Comparison of ENCODE assay signal across 8 cellular contexts in the genomic region with DNA sequence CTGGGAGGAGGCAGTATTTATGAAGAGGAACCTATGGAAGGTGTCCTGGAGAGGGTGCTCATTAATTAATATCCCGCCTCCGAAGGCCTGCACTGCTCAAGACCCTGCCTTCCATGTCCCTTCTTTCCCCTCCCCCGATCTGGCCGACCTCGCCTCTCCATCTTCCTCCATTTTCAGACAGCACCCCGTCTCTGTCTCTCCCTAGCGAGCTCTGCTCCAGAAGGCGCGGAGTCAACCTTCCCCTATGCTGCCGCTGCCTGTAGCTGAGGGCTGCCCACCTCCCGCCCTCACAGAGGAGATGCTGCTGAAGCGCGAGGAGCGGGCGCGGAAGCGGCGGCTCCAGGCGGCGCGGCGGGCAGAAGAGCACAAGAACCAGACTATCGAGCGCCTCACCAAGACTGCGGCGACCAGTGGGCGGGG. TPM values are rescaled to one million over a fixed set of nuclear protein-coding genes. Genes with fewer than 3 reads are reported as not detected.
A peak's percentile ranks its signal among the peaks of the same experiment; 100 is the strongest.
DNase-seq lines count a peak whose midpoint lies in the region; ATAC-seq and TF ChIP-seq lines count a peak whose summit lies in the region.

No MANE protein-coding gene starts in this region.

- WGBS in testis, 2 donors = 0 to 1% methylated on average over 25 to 27 of the region's 27 CpGs

- H3K4me3 ChIP-seq in left ventricle myocardium inferior = peak overlapping the region; percentile 87
- peak overlapping the region; percentile 58 for H3K4me3 ChIP-seq in kidney epithelial cell (ENCODE audit: low read depth, low read length)
- peak overlapping the region; percentile 68 to 75 for H3K4me3 ChIP-seq in testis

- H3K4me1 ChIP-seq in left ventricle myocardium inferior = peaks cover 45% of the 10 kb centered on the region
- H3K4me1 ChIP-seq in testis = peaks cover 24% of the 10 kb centered on the region

- DNase-seq in left ventricle myocardium inferior = no peak
- no peak for DNase-seq in Right ventricle myocardium inferior (ENCODE audit: missing footprints)
- DNase-seq in activated naive CD4-positive, alpha-beta T cell treated with anti-CD3 and anti-CD28 coated beads, Interleukin-2, amount 50 U/mL, for 72 hours (ENCODE audit: low spot score in 2 of 2) = no peak
- no peak for DNase-seq in kidney epithelial cell (ENCODE audit: low read depth)
- peak; percentile 32 for DNase-seq in testis
- no peak for DNase-seq in stimulated activated CD4-positive, alpha-beta T cell treated with anti-CD3 and anti-CD28 coated beads, Interleukin-1b, Interleukin-23, amount 100 ng/mL, for 48 hours
- no peak for DNase-seq in superior temporal gyrus (ENCODE audit: extremely low spot score)

- peak overlapping the region; percentile 94 to 95 for H3K27ac Mint-ChIP-seq in activated naive CD4-positive, alpha-beta T cell treated with anti-CD3 and anti-CD28 coated beads, Interleukin-2, amount 50 U/mL, for 72 hours

- H3K27me3 ChIP-seq in left ventricle myocardium inferior (ENCODE audit: low read depth) (no peaks in the 10 kb centered on the region), kidney epithelial cell (ENCODE audit: control insufficient read depth, insufficient read depth, low read length) (no peaks in the 10 kb centered on the region), testis (no peaks in the 10 kb centered on the region)

- H3K27ac ChIP-seq in left ventricle myocardium inferior (replicated peaks) (peak overlapping the region; percentile 98), testis (peak overlapping the region; percentile 93 to 99)

- H3K36me3 ChIP-seq in left ventricle myocardium inferior = peaks cover 11% of the 10 kb centered on the region
- H3K36me3 ChIP-seq in kidney epithelial cell (ENCODE audit: control insufficient read depth, insufficient read depth, low read length) = no peaks in the 10 kb centered on the region
- no peaks in the 10 kb centered on the region for H3K36me3 ChIP-seq in testis (ENCODE audit: low read depth, missing control alignments)

- no peak for ATAC-seq in Right ventricle myocardium inferior
- ATAC-seq in activated naive CD4-positive, alpha-beta T cell treated with anti-CD3 and anti-CD28 coated beads, Interleukin-2, amount 50 U/mL, for 72 hours = no peak
- ATAC-seq in HG02885 (IDR thresholded peaks at IDR 0.05; ENCODE audit: poor library complexity, unreplicated experiment) = no peak

- H3K9me3 Mint-ChIP-seq in activated naive CD4-positive, alpha-beta T cell treated with anti-CD3 and anti-CD28 coated beads, Interleukin-2, amount 50 U/mL, for 72 hours = no peaks in the 10 kb centered on the region

- H3K36me3 Mint-ChIP-seq in activated naive CD4-positive, alpha-beta T cell treated with anti-CD3 and anti-CD28 coated beads, Interleukin-2, amount 50 U/mL, for 72 hours = peaks cover 23 to 33% of the 10 kb centered on the region in 2 donors

- TF ChIP-seq POLR2A in testis (IDR thresholded peaks at IDR 0.05) = no peak

- H3K9me3 ChIP-seq in left ventricle myocardium inferior (replicated peaks) (no peaks in the 10 kb centered on the region), testis (no peaks in the 10 kb centered on the region)

- TF ChIP-seq CTCF in left ventricle myocardium inferior (IDR thresholded peaks at IDR 0.05; ENCODE audit: borderline replicate concordance) = no peak
- no peak for TF ChIP-seq CTCF in kidney epithelial cell (IDR thresholded peaks at IDR 0.05; ENCODE audit: insufficient read depth, low read length, poor library complexity, severe bottlenecking)
- TF ChIP-seq CTCF in testis (IDR thresholded peaks at IDR 0.05) = no peak

- intact Hi-C loops in left ventricle myocardium inferior (cut with micrococcal nuclease) = no loop called here
- intact Hi-C loops in Right ventricle myocardium inferior (cut with DNase I) = no loop called here
- intact Hi-C loops in testis (cut with DNase I; ENCODE audit: low total_unique reads) = no loop called here

RNA-seq across cellular contexts. Expression of a gene that starts 1.1 kb away (rescaled TPM):
- 46.1 TPM for total RNA-seq in left ventricle myocardium inferior
- 44.3 TPM for total RNA-seq in Right ventricle myocardium inferior
- total RNA-seq in activated naive CD4-positive, alpha-beta T cell treated with anti-CD3 and anti-CD28 coated beads, Interleukin-2, amount 50 U/mL, for 72 hours = 10 to 100 TPM; 33.5 to 58.6 TPM
- 78.9 and 96.9 TPM in 2 replicates for total RNA-seq in kidney epithelial cell
- 10 to 100 TPM; 73.8 to 84.3 TPM for total RNA-seq in testis
- 80.8 TPM for polyA plus RNA-seq in testis (ENCODE audit: insufficient read depth, low read depth, low replicate concordance)

RNA-seq across cellular contexts. Expression of a gene that starts 2.3 kb away (rescaled TPM):
- total RNA-seq in left ventricle myocardium inferior (19.3 TPM), Right ventricle myocardium inferior (15.7 TPM), kidney epithelial cell (20.6 and 31.3 TPM in 2 replicates), testis (10 to 100 TPM; 23.1 to 27.9 TPM)
- 10 to 100 TPM; 26.2 to 50.3 TPM for total RNA-seq in activated naive CD4-positive, alpha-beta T cell treated with anti-CD3 and anti-CD28 coated beads, Interleukin-2, amount 50 U/mL, for 72 hours
- polyA plus RNA-seq in testis (ENCODE audit: insufficient read depth, low read depth, low replicate concordance) = 59.3 TPM

RNA-seq across cellular contexts. Expression of a gene that starts 8.0 kb away (rescaled TPM):
- total RNA-seq in left ventricle myocardium inferior = 19.5 TPM
- total RNA-seq in Right ventricle myocardium inferior = 20.7 TPM
- 10 to 100 TPM; 61.8 to 64.7 TPM for total RNA-seq in activated naive CD4-positive, alpha-beta T cell treated with anti-CD3 and anti-CD28 coated beads, Interleukin-2, amount 50 U/mL, for 72 hours
- 68.1 and 70.9 TPM in 2 replicates for total RNA-seq in kidney epithelial cell
- total RNA-seq in testis = 10 to 100 TPM; 44.8 to 45.7 TPM
- polyA plus RNA-seq in testis (ENCODE audit: insufficient read depth, low read depth, low replicate concordance) = 41.3 TPM

RNA-seq across cellular contexts. Expression of a gene that starts 15.3 kb away (rescaled TPM):
- 176 TPM for total RNA-seq in left ventricle myocardium inferior
- 167 TPM for total RNA-seq in Right ventricle myocardium inferior
- total RNA-seq in activated naive CD4-positive, alpha-beta T cell treated with anti-CD3 and anti-CD28 coated beads, Interleukin-2, amount 50 U/mL, for 72 hours = 10 to 100 TPM; 82.4 to 99.4 TPM
- total RNA-seq in kidney epithelial cell = 18.7 and 24.6 TPM in 2 replicates
- 10 to 100 TPM; 23.6 to 46.0 TPM for total RNA-seq in testis
- polyA plus RNA-seq in testis (ENCODE audit: insufficient read depth, low read depth, low replicate concordance) = 64.8 TPM

RNA-seq across cellular contexts. Expression of a gene that starts 15.4 kb away (rescaled TPM):
- 14.0 TPM for total RNA-seq in left ventricle myocardium inferior
- total RNA-seq in Right ventricle myocardium inferior = 16.4 TPM
- total RNA-seq in activated naive CD4-positive, alpha-beta T cell treated with anti-CD3 and anti-CD28 coated beads, Interleukin-2, amount 50 U/mL, for 72 hours = 1 to 10 TPM in 1 of 2 donors, under 1 TPM in 1; 0.91 to 4.6 TPM
- 88.4 and 103 TPM in 2 replicates for total RNA-seq in kidney epithelial cell
- total RNA-seq in testis = 10 to 100 TPM; 11.1 to 12.8 TPM
- polyA plus RNA-seq in testis (ENCODE audit: insufficient read depth, low read depth, low replicate concordance) = 8.8 TPM
